1 cellular context compared by ENCODE assay signal in the genomic region with DNA sequence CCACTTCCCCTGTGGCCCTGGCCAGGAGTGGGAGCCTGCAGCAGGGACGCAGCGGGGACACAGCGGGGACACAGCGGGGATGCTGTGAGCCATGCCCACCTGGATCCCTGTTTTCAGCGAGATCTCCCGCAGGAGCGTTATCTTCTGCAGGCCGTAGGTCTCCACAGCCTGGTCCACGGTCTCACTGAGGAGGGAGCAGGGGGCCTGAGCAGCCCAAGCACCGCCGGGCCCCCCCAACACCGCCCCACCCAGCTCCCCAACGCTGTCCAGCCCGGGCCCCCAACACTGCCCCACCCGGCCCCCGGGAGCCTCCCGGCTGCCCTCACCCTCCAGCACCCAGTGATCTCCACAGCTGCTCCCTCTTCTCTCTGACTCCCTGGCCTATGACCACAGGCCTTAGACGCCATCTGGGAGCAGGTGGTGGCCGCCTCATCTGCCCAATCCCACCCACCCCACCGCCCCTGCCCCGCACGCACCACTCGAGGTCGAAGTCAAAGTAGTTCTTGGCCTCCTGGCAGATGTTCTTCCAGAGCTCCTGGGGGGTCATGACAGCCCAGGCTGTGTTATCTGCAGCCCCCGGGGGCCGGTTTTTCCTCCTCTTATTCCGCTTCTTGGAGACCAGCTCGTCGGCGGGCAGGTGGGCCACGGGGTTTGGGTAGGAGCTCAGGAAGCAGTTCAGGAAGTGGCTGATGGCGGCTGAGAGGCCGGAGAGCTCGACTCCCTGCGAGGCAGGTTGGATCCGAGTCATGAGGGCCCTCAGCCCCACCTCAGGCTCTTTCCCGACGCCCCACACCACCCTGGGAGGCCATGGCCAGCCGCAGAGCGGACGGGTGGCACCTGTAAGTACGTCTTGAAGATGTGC.
TF ChIP-seq lines count a peak whose summit lies in the region.

No MANE protein-coding gene starts in this region.

TF ChIP-seq in WTC11, 78 proteins besides CTCF, POLR2A, EP300 and RAD21 (continued from another document):
- TF ChIP-seq, protein P1, sequence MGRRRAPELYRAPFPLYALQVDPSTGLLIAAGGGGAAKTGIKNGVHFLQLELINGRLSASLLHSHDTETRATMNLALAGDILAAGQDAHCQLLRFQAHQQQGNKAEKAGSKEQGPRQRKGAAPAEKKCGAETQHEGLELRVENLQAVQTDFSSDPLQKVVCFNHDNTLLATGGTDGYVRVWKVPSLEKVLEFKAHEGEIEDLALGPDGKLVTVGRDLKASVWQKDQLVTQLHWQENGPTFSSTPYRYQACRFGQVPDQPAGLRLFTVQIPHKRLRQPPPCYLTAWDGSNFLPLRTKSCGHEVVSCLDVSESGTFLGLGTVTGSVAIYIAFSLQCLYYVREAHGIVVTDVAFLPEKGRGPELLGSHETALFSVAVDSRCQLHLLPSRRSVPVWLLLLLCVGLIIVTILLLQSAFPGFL (CRISPR knock-in tag; IDR thresholded peaks at IDR 0.05; ENCODE audit: borderline replicate concordance) = no peak
- TF ChIP-seq ZNF219 (CRISPR knock-in tag; IDR thresholded peaks at IDR 0.05; ENCODE audit: borderline replicate concordance) (no peak), ATF1 (CRISPR knock-in tag; IDR thresholded peaks at IDR 0.05) (no peak), HMGA2 (CRISPR knock-in tag; IDR thresholded peaks at IDR 0.05) (no peak), ATF2 (CRISPR knock-in tag; IDR thresholded peaks at IDR 0.05; ENCODE audit: borderline replicate concordance, low read depth) (no peak), ZNF121 (CRISPR knock-in tag; IDR thresholded peaks at IDR 0.05) (no peak), SP1 (CRISPR knock-in tag; conservative IDR thresholded peaks at IDR 0.05) (no peak)
